8 cellular contexts compared by ENCODE assay signal in genomic region chr21:36156815-36157670, GRCh38. TPM values are rescaled to one million over a fixed set of nuclear protein-coding genes. Genes with fewer than 3 reads are reported as not detected.
DNase-seq lines count a peak whose midpoint lies in the region; ATAC-seq and TF ChIP-seq lines count a peak whose summit lies in the region.

DOP1B (plus strand) TSS chr21:36156824; CDS start chr21:36164734, 7,910 bp downstream.

- H3K4me3 Mint-ChIP-seq in activated T-helper 17 cell treated with anti-CD3 and anti-CD28 coated beads, Interleukin-2, amount 50 U/mL, for 72 hours, result peak within 1 kb of the TSS; percentile 79

- peak within 1 kb of the TSS; percentile 83 for H2AFZ ChIP-seq in parathyroid adenoma

- H3K27me3 Mint-ChIP-seq in activated T-helper 17 cell treated with anti-CD3 and anti-CD28 coated beads, Interleukin-2, amount 50 U/mL, for 72 hours, result no peaks in the 10 kb centered on the region

- H3K27me3 ChIP-seq in parathyroid adenoma (ENCODE audit: control insufficient read depth, insufficient read depth, low read length), result no peaks in the 10 kb centered on the region

- H3K27ac ChIP-seq in parathyroid adenoma, result peak within 1 kb of the TSS; percentile 98

- H3K4me3 ChIP-seq in parathyroid adenoma (ENCODE audit: low read depth, low read length), result peak within 1 kb of the TSS; percentile 81

- no peaks in the 10 kb centered on the region for H3K36me3 Mint-ChIP-seq in activated T-helper 17 cell treated with anti-CD3 and anti-CD28 coated beads, Interleukin-2, amount 50 U/mL, for 72 hours (ENCODE audit: low read depth)

- DNase-seq in DMS79 treated with DMSO at 0.1 percent for 48 hours (lab: John Stamatoyannopoulos, UW), result peak; percentile 21
- DNase-seq in DMS79 (lab: John Stamatoyannopoulos, UW), result no peak
- DNase-seq in NCI-H146 treated with DMSO at 0.1 percent for 48 hours (lab: John Stamatoyannopoulos, UW; ENCODE audit: unreplicated experiment), result peak; percentile 48
- DNase-seq in globus pallidus (ENCODE audit: low spot score), result peak; percentile 24
- DNase-seq in ACHN, result no peak

- H3K9ac ChIP-seq in parathyroid adenoma, result peak within 1 kb of the TSS; percentile 35

- H3K27ac Mint-ChIP-seq in activated T-helper 17 cell treated with anti-CD3 and anti-CD28 coated beads, Interleukin-2, amount 50 U/mL, for 72 hours, result no peak within 1 kb of the TSS

- in situ Hi-C loops in ACHN (cut with HindIII; ENCODE audit: low pct_ligation_motif_present, low pct_unique_long_range_greater_than_20kb, low sequenced_read_pairs), result no loop called here

- H3K9me3 Mint-ChIP-seq in activated T-helper 17 cell treated with anti-CD3 and anti-CD28 coated beads, Interleukin-2, amount 50 U/mL, for 72 hours, result no peaks in the 10 kb centered on the region

- no peak for TF ChIP-seq CTCF in parathyroid adenoma (IDR thresholded peaks at IDR 0.05)

- H3K79me2 ChIP-seq in parathyroid adenoma, result peaks cover 21% of the 10 kb centered on the region

- peaks cover 18% of the 10 kb centered on the region for H3K4me1 Mint-ChIP-seq in activated T-helper 17 cell treated with anti-CD3 and anti-CD28 coated beads, Interleukin-2, amount 50 U/mL, for 72 hours

- no peaks in the 10 kb centered on the region for H3K4me1 ChIP-seq in parathyroid adenoma

- H3K36me3 ChIP-seq in parathyroid adenoma (ENCODE audit: control insufficient read depth, insufficient read depth, low read length), result no peaks in the 10 kb centered on the region

- H3K9me3 ChIP-seq in parathyroid adenoma (ENCODE audit: control insufficient read depth, low read length), result no peaks in the 10 kb centered on the region

- ATAC-seq in HG02610 (IDR thresholded peaks at IDR 0.05; ENCODE audit: unreplicated experiment), result peak; percentile 15
- peak; percentile 18 for ATAC-seq in activated T-helper 17 cell treated with anti-CD3 and anti-CD28 coated beads, Interleukin-2, amount 50 U/mL, for 72 hours (replicated peaks)

- peak within 1 kb of the TSS; percentile 92 for H3K4me2 ChIP-seq in parathyroid adenoma (ENCODE audit: low read length)

RNA-seq across cellular contexts. Expression of gene DOP1B, which starts in this region (rescaled TPM):
- total RNA-seq in activated T-helper 17 cell treated with anti-CD3 and anti-CD28 coated beads, Interleukin-2, amount 50 U/mL, for 72 hours, result 10 to 100 TPM; 13.5 to 13.6 TPM

Comparison
In these comparisons a context has a peak if more than half of its experiments do, and no peak if none do; other contexts are left out.
1. DNase-seq: peak in DMS79 treated with DMSO at 0.1 percent for 48 hours (single experiment), NCI-H146 treated with DMSO at 0.1 percent for 48 hours (single experiment) and globus pallidus (single experiment); none in DMS79 (single experiment) and ACHN (single experiment).